8 cellular contexts compared by ENCODE assay signal in the genomic region with DNA sequence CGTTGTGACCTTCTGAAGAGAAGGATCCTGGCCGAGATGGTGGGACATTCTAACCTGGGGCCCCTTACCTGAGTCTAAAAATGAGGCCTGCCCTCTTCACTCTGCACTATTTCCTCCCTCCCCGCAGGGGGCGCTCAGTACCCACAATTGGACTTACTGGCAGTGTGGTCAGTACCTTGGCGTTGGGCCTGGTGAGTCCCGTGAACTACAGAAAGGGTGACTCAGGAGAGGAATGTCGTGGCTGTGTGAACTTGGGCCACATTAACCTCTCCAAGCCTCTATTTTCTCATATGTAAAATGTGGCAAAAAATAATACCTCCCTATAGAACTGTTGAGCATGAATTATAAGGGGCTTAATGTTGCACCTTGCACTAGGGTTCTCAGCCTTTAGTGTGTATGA. TPM values are rescaled to one million over a fixed set of nuclear protein-coding genes. Genes with fewer than 3 reads are reported as not detected.
DNase-seq lines count a peak whose midpoint lies in the region; ATAC-seq and TF ChIP-seq lines count a peak whose summit lies in the region.

No MANE protein-coding gene starts in this region.

- H3K4me1 ChIP-seq in OCI-LY7 (ENCODE audit: insufficient read depth, low read length, poor library complexity, severe bottlenecking) = peaks cover 16% of the 10 kb centered on the region

- no peaks in the 10 kb centered on the region for H4K20me1 ChIP-seq in OCI-LY7 (ENCODE audit: insufficient read depth, low read length)

- no peak overlapping the region for H3K4me3 ChIP-seq in OCI-LY7 (ENCODE audit: low read depth, low read length, poor library complexity, severe bottlenecking)

- H2AFZ ChIP-seq in OCI-LY7 (ENCODE audit: low read length) = peak overlapping the region; percentile 56

- intact Hi-C loops in OCI-LY7 (cut with micrococcal nuclease; ENCODE audit: unreplicated experiment) = loop anchor here (2.0 to 10.0 kb wide), 3 partner anchors 14 to 222 kb away; a partner anchor contains a TSS

- H3K79me2 ChIP-seq in OCI-LY7 (ENCODE audit: insufficient read depth, low read depth, low read length) = peaks cover 3% of the 10 kb centered on the region; the same call in 1 of the 2 replicates

- no peaks in the 10 kb centered on the region for H3K9me2 ChIP-seq in OCI-LY7 (ENCODE audit: insufficient read depth, low read length)

- CTCF ChIA-PET in OCI-LY7 (lab: Charles Lee; ENCODE audit: unreplicated experiment) = interaction anchor here (0.7 kb wide), 1 partner anchor 144 kb away, joined by 3 read pairs; no protein-coding TSS in a partner anchor

- H3K4me2 ChIP-seq in OCI-LY7 (ENCODE audit: low read length) = no peak overlapping the region

- H3K9me3 ChIP-seq in OCI-LY7 (ENCODE audit: low read length) = no peaks in the 10 kb centered on the region

- peak; percentile 66 for ATAC-seq in esophagus mucosa
- ATAC-seq in GM21825 (IDR thresholded peaks at IDR 0.05; ENCODE audit: unreplicated experiment) = no peak

- H3K27ac ChIP-seq in OCI-LY7 (ENCODE audit: low read depth, low read length, poor library complexity, severe bottlenecking) = no peak overlapping the region

- BruUV-seq in OCI-LY7 (replicated peaks; lab: Mats Ljungman, UMichigan) = no TSS peak

- POLR2A ChIA-PET in OCI-LY7 (lab: Charles Lee) = interaction anchor here (0.5 kb wide), 1 partner anchor 13 kb away, joined by 3 read pairs; no protein-coding TSS in a partner anchor

- DNase-seq in DMS79 treated with DMSO at 0.1 percent for 48 hours (lab: John Stamatoyannopoulos, UW) (peak; percentile 73), HS-27A (ENCODE audit: low read depth) (peak; percentile 66), OCI-LY7 (ENCODE audit: low spot score) (peak; percentile 79), myocyte (ENCODE audit: low read depth) (peak; percentile 98)
- peak; percentile 68 for DNase-seq in activated T-cell treated with anti-CD3 and anti-CD28 coated beads, Interleukin-2, amount 50 U/mL, for 1 hour
- DNase-seq in stimulated activated CD8-positive, alpha-beta memory T cell treated with anti-CD3 and anti-CD28 coated beads, Interleukin-7, amount 100 ng/mL, for 1 hour (ENCODE audit: low read depth in 2 of 2) = peak; percentile 17 to 54

- H3K36me3 ChIP-seq in OCI-LY7 (ENCODE audit: insufficient read depth, low read length) = peaks cover 41% of the 10 kb centered on the region

- TF ChIP-seq CTCF in OCI-LY7 (conservative IDR thresholded peaks at IDR 0.05; ENCODE audit: low read length) = peak; percentile 96

RNA-seq across cellular contexts. Expression of a gene that starts 3.9 kb away (rescaled TPM):
- 22.6 and 25.0 TPM in 2 replicates for total RNA-seq in OCI-LY7 (2014; rRNA removed; shearing (Covaris generic))
- total RNA-seq in OCI-LY7 (2022) (27.9 and 28.1 TPM in 2 replicates), esophagus mucosa (10.8 TPM), myocyte (34.2 and 39.3 TPM in 2 replicates)
- 27.5 TPM for polyA plus RNA-seq in myocyte (2012)

RNA-seq across cellular contexts. Expression of a gene that starts 13.8 kb away (rescaled TPM):
- total RNA-seq in OCI-LY7 (2014; rRNA removed; shearing (Covaris generic)) = not detected in 2 replicates
- total RNA-seq in OCI-LY7 (2022) = not detected in 2 replicates
- total RNA-seq in esophagus mucosa = not detected
- total RNA-seq in myocyte = not detected in 2 replicates
- polyA plus RNA-seq in myocyte (2012) = 1.2 TPM

RNA-seq across cellular contexts. Expression of a gene that starts 25.7 kb away (rescaled TPM):
- 3.0 and 5.0 TPM in 2 replicates for total RNA-seq in OCI-LY7 (2014; rRNA removed; shearing (Covaris generic))
- total RNA-seq in OCI-LY7 (2022) (6.8 and 7.8 TPM in 2 replicates), esophagus mucosa (0.40 TPM), myocyte (0.35 and 0.52 TPM in 2 replicates)
- polyA plus RNA-seq in myocyte (2012) = 0.77 TPM

RNA-seq across cellular contexts. Expression of a gene that starts 50.0 kb away (rescaled TPM):
- total RNA-seq in OCI-LY7 (2014; rRNA removed; shearing (Covaris generic)) = 0.28 TPM in 1 of 2 replicates, not detected in the other
- total RNA-seq in OCI-LY7 (2022) (0.11 TPM in 1 of 2 replicates, not detected in the other), esophagus mucosa (38.5 TPM), myocyte (not detected in 2 replicates)
- not detected for polyA plus RNA-seq in myocyte (2012)

RNA-seq across cellular contexts. Expression of a gene that starts 56.5 kb away (rescaled TPM):
- 38.6 and 48.1 TPM in 2 replicates for total RNA-seq in OCI-LY7 (2014; rRNA removed; shearing (Covaris generic))
- total RNA-seq in OCI-LY7 (2022) (42.7 and 48.2 TPM in 2 replicates), esophagus mucosa (15.1 TPM), myocyte (20.8 and 29.9 TPM in 2 replicates)
- polyA plus RNA-seq in myocyte (2012) = 38.8 TPM

Comparison
In these comparisons a context has a peak if more than half of its experiments do, and no peak if none do; other contexts are left out.
1. DNase-seq: peak in every context shown above with its lines; median percentile 98 in myocyte; 79 in OCI-LY7; 73 in DMS79 treated with DMSO at 0.1 percent for 48 hours; 68 in activated T-cell treated with anti-CD3 and anti-CD28 coated beads, Interleukin-2, amount 50 U/mL, for 1 hour; 66 in HS-27A; 36 in stimulated activated CD8-positive, alpha-beta memory T cell treated with anti-CD3 and anti-CD28 coated beads, Interleukin-7, amount 100 ng/mL, for 1 hour.